In genomic region chr9:86337469-86338107, GRCh38 we compare ENCODE assay signal across 12 cellular contexts. TPM values are rescaled to one million over a fixed set of nuclear protein-coding genes. Genes with fewer than 3 reads are reported as not detected.
DNase-seq lines count a peak whose midpoint lies in the region; ATAC-seq, FAIRE-seq and TF ChIP-seq lines count a peak whose summit lies in the region.
"Had no signal": no experiment of that assay in that cellular context is flagged by ENCODE, and none has a peak within 500 bp of the region (broad histone marks: within the 10 kb centered on the region; RNA-seq: fewer than 3 reads in every experiment).

No MANE protein-coding gene starts in this region.

- H3K36me3 Mint-ChIP-seq in T-helper 17 cell (ENCODE audit: low read depth) = peaks cover 9% of the 10 kb centered on the region

- WGBS in pancreas, 2 donors = 84% methylated on average over 8 of the region's 8 CpGs

- DNase-seq in T-helper 17 cell (no peak), pancreas (no peak)
- DNase-seq: activated CD4-positive, alpha-beta T cell treated with anti-CD3 and anti-CD28 coated beads, Interleukin-2, amount 50 U/mL, for 48 hours; brain microvascular endothelial cell; gastrocnemius medialis; NCI-H187 treated with DMSO at 0.1 percent for 48 hours; Right ventricle myocardium superior had no signal

- H3K4me1 Mint-ChIP-seq in T-helper 17 cell = peaks cover 20% of the 10 kb centered on the region

- H3K4me3 ChIP-seq in pancreas = no peak overlapping the region
- H3K4me3 ChIP-seq: gastrocnemius medialis had no signal

- ATAC-seq in GM18861 (IDR thresholded peaks at IDR 0.05; ENCODE audit: unreplicated experiment) = peak; percentile 21
- ATAC-seq in HG02798 (IDR thresholded peaks at IDR 0.05; ENCODE audit: poor library complexity, unreplicated experiment) = peak; percentile 35
- peak; percentile 69 for ATAC-seq in T-helper 17 cell
- ATAC-seq in pancreas = no peak
- ATAC-seq in HG02884 (IDR thresholded peaks at IDR 0.05; ENCODE audit: unreplicated experiment) = no peak
- ATAC-seq in GM19455 (IDR thresholded peaks at IDR 0.05; ENCODE audit: unreplicated experiment) = no peak
- ATAC-seq in GM21717 (IDR thresholded peaks at IDR 0.05; ENCODE audit: unreplicated experiment) = no peak
- ATAC-seq: gastrocnemius medialis had no signal

- peaks cover 2 to 84% (median 19%) of the 10 kb centered on the region in 3 donors for H3K36me3 ChIP-seq in pancreas

- H3K27ac Mint-ChIP-seq in T-helper 17 cell = peak overlapping the region; percentile 90

- no peaks in the 10 kb centered on the region for H3K27me3 ChIP-seq in pancreas
- H3K27me3 ChIP-seq: brain microvascular endothelial cell, gastrocnemius medialis had no signal

- H3K9me3 ChIP-seq in T-helper 17 cell (ENCODE audit: control insufficient read depth, low read length, poor library complexity, severe bottlenecking) = no peaks in the 10 kb centered on the region
- no peaks in the 10 kb centered on the region for H3K9me3 ChIP-seq in pancreas
- H3K9me3 ChIP-seq: gastrocnemius medialis had no signal

- peak; percentile 5 for FAIRE-seq in pancreas (lab: Jason Lieb, UNC)

- H3K27ac ChIP-seq in pancreas = no peak overlapping the region
- H3K27ac ChIP-seq: brain microvascular endothelial cell, gastrocnemius medialis had no signal

- H3K27me3 Mint-ChIP-seq in T-helper 17 cell = no peaks in the 10 kb centered on the region

- peak overlapping the region; percentile 85 for H3K4me3 Mint-ChIP-seq in T-helper 17 cell

- intact Hi-C loops in pancreas (cut with DNase I) = no loop called here

- no peak for TF ChIP-seq CTCF in pancreas (IDR thresholded peaks at IDR 0.05)

- H3K4me1 ChIP-seq in pancreas = no peaks in the 10 kb centered on the region
- H3K4me1 ChIP-seq: gastrocnemius medialis had no signal

RNA-seq across cellular contexts. Expression of gene TUT7, which starts 16.6 kb away (rescaled TPM):
- 10 to 100 TPM; 55.6 to 60.2 TPM for total RNA-seq in T-helper 17 cell
- 10 to 100 TPM in 4 of 6 donors, 1 to 10 TPM in 2; 9.8 to 26.2 (median 13.5) TPM for total RNA-seq in pancreas
- 10 to 100 TPM in 1 of 2 donors, 1 to 10 TPM in 1; 9.8 to 12.1 TPM for polyA plus RNA-seq in pancreas

RNA-seq across cellular contexts. Expression of gene ISCA1, which starts 55.2 kb away (rescaled TPM):
- 10 to 100 TPM; 66.9 to 87.2 TPM for total RNA-seq in T-helper 17 cell
- 10 to 100 TPM in 4 of 6 donors, 1 to 10 TPM in 2; 8.6 to 17.3 (median 10.9) TPM for total RNA-seq in pancreas
- polyA plus RNA-seq in pancreas = 10 to 100 TPM in 1 of 2 donors, 1 to 10 TPM in 1; 9.0 to 26.5 TPM

Comparison
In these comparisons a context has a peak if more than half of its experiments do, and no peak if none do; other contexts are left out.
1. ATAC-seq: peak in GM18861 (single experiment), HG02798 (single experiment) and T-helper 17 cell (single experiment); none in pancreas (0 of 4), HG02884 (single experiment), GM19455 (single experiment) and GM21717 (single experiment).